ENCODE assay signal across 20 cellular contexts in the genomic region with DNA sequence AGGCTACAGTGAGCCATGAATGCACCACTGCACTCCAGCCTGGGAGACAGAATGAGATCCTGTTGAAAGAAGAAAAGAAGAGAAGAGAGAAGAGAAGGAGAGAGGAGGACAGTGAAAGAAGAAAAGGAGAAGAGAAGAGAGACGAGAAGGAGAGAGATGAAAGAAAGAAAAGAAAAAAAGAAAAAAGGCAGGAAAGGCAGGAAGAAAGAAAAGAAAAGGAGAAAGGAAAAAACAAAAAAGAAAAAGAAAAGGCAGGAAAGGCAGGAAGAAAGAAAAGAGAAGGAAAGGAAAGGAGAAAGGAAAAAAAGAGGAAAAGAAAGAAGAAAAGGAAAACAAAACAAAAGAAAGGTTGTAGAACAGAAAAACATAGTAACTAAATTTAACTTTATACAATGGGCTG. TPM values are rescaled to one million over a fixed set of nuclear protein-coding genes. Genes with fewer than 3 reads are reported as not detected.
DNase-seq lines count a peak whose midpoint lies in the region; ATAC-seq, FAIRE-seq and TF ChIP-seq lines count a peak whose summit lies in the region.
"Had no signal": no experiment of that assay in that cellular context is flagged by ENCODE, and none has a peak within 500 bp of the region (broad histone marks: within the 10 kb centered on the region; RNA-seq: fewer than 3 reads in every experiment).

No MANE protein-coding gene starts in this region.

- POLR2A ChIA-PET in CD8-positive, alpha-beta T cell (lab: Charles Lee): no interaction called here
- POLR2A ChIA-PET in GM12878 (lab: Charles Lee): no interaction called here
- POLR2A ChIA-PET in naive thymus-derived CD4-positive, alpha-beta T cell (lab: Charles Lee): no interaction called here

- H3K4me1 Mint-ChIP-seq in activated naive CD4-positive, alpha-beta T cell treated with anti-CD3 and anti-CD28 coated beads, Interleukin-2, amount 50 U/mL, for 24 hours: peaks cover 85% of the 10 kb centered on the region
- peaks cover 77% of the 10 kb centered on the region for H3K4me1 Mint-ChIP-seq in CD8-positive, alpha-beta T cell (ENCODE audit: low read depth)
- H3K4me1 Mint-ChIP-seq in naive thymus-derived CD4-positive, alpha-beta T cell: peaks cover 23 to 86% (median 75%) of the 10 kb centered on the region in 7 donors
- peaks cover 47% of the 10 kb centered on the region for H3K4me1 Mint-ChIP-seq in glutamatergic neuron (ENCODE audit: low read depth, unreplicated experiment)

- peak; percentile 40 for TF ChIP-seq CTCF in CD8-positive, alpha-beta T cell (IDR thresholded peaks at IDR 0.05)
- no peak for TF ChIP-seq CTCF in GM12878 (IDR thresholded peaks at IDR 0.05 in 2 of 3, conservative IDR thresholded peaks at IDR 0.05 in 1 of 3; ENCODE audit: control insufficient read depth in 2 of 3, extremely low read depth in 1 of 3, insufficient read depth in 1 of 3, low read depth in 3 of 3, low read length in 3 of 3)
- no peak for TF ChIP-seq CTCF in glutamatergic neuron (IDR thresholded peaks at IDR 0.05; ENCODE audit: partially characterized antibody, unreplicated experiment)
- no peak for TF ChIP-seq CTCF in transverse colon (IDR thresholded peaks at IDR 0.05)

- TF ChIP-seq RAD21 in GM12878 (IDR thresholded peaks at IDR 0.05; ENCODE audit: insufficient read depth, low read depth, low read length): no peak

- FAIRE-seq in GM12878 (lab: Jason Lieb, UNC): no peak
- FAIRE-seq: A549, HTR-8/SVneo had no signal

- no TSS peak for BruUV-seq in GM12878 (replicated peaks; lab: Mats Ljungman, UMichigan)

- H3K27ac ChIP-seq in CD8-positive, alpha-beta T cell (ENCODE audit: low read depth, low read length): no peak overlapping the region
- H3K27ac ChIP-seq in GM12878 (ENCODE audit: control insufficient read depth, insufficient read depth) (no peak overlapping the region), transverse colon (no peak overlapping the region)
- no peak overlapping the region for H3K27ac ChIP-seq in naive thymus-derived CD4-positive, alpha-beta T cell (ENCODE audit: low read depth, low read length)
- H3K27ac ChIP-seq: A549, BLaER1, SJCRH30 had no signal

- CTCF ChIA-PET in CD8-positive, alpha-beta T cell (lab: Charles Lee): no interaction called here
- CTCF ChIA-PET in GM12878 (lab: Yijun Ruan, JAX): no interaction called here
- CTCF ChIA-PET in naive thymus-derived CD4-positive, alpha-beta T cell (lab: Charles Lee): no interaction called here

- H3K36me3 Mint-ChIP-seq in activated naive CD4-positive, alpha-beta T cell treated with anti-CD3 and anti-CD28 coated beads, Interleukin-2, amount 50 U/mL, for 24 hours: peaks cover 5% of the 10 kb centered on the region
- H3K36me3 Mint-ChIP-seq in CD8-positive, alpha-beta T cell: no peaks in the 10 kb centered on the region
- peaks cover 0 to 12% (median 11%) of the 10 kb centered on the region in 5 donors for H3K36me3 Mint-ChIP-seq in naive thymus-derived CD4-positive, alpha-beta T cell
- peaks cover 12% of the 10 kb centered on the region for H3K36me3 Mint-ChIP-seq in glutamatergic neuron (ENCODE audit: unreplicated experiment)

- H3K79me2 ChIP-seq in GM12878 (ENCODE audit: control insufficient read depth, insufficient read depth, low read length): peaks cover 39% of the 10 kb centered on the region

- no peak overlapping the region for H3K4me3 Mint-ChIP-seq in activated naive CD4-positive, alpha-beta T cell treated with anti-CD3 and anti-CD28 coated beads, Interleukin-2, amount 50 U/mL, for 24 hours
- H3K4me3 Mint-ChIP-seq in CD8-positive, alpha-beta T cell: no peak overlapping the region
- H3K4me3 Mint-ChIP-seq in naive thymus-derived CD4-positive, alpha-beta T cell: peak overlapping the region in 3 of 10 donors; percentile 9 to 32 (median 9)
- H3K4me3 Mint-ChIP-seq in glutamatergic neuron (ENCODE audit: unreplicated experiment): no peak overlapping the region

- no peak for TF ChIP-seq EP300 in GM12878 (IDR thresholded peaks at IDR 0.05; ENCODE audit: borderline replicate concordance in 1 of 2, control insufficient read depth in 1 of 2, low read depth in 2 of 2, low read length in 2 of 2)
- no peak for TF ChIP-seq EP300 in transverse colon (IDR thresholded peaks at IDR 0.05; ENCODE audit: low read depth)

- no peaks in the 10 kb centered on the region for H3K9me3 ChIP-seq in CD8-positive, alpha-beta T cell (ENCODE audit: low read length)
- H3K9me3 ChIP-seq in GM12878 (replicated peaks; ENCODE audit: control insufficient read depth, insufficient read depth, low read length): no peaks in the 10 kb centered on the region
- H3K9me3 ChIP-seq in naive thymus-derived CD4-positive, alpha-beta T cell (ENCODE audit: control insufficient read depth in 2 of 3, low read length in 3 of 3): no peaks in the 10 kb centered on the region
- H3K9me3 ChIP-seq in transverse colon: no peaks in the 10 kb centered on the region

- DNase-seq in activated naive CD4-positive, alpha-beta T cell (lab: John Stamatoyannopoulos, UW): no peak
- no peak for DNase-seq in CD8-positive, alpha-beta T cell
- DNase-seq in GM12878 (ENCODE audit: low read depth, low spot score) (no peak), glutamatergic neuron (no peak), transverse colon (no peak), left ventricle myocardium superior (no peak)
- DNase-seq in naive thymus-derived CD4-positive, alpha-beta T cell: no peak
- DNase-seq: DMS79, IMR-90, Karpas-422, MG63, NCI-H1092, NCI-H2081 treated with DMSO at 0.1 percent for 48 hours, SJCRH30 had no signal

- H3K9ac ChIP-seq in GM12878 (ENCODE audit: control insufficient read depth, insufficient read depth, low read length): no peak overlapping the region
- H3K9ac ChIP-seq: BLaER1 had no signal

- TF ChIP-seq POLR2A in GM12878 (IDR thresholded peaks at IDR 0.05; ENCODE audit: low read depth, low read length) (no peak), transverse colon (IDR thresholded peaks at IDR 0.05) (no peak)

- ATAC-seq in CD8-positive, alpha-beta T cell: no peak
- ATAC-seq in GM12878 (no peak), left ventricle myocardium superior (no peak)
- no peak for ATAC-seq in naive thymus-derived CD4-positive, alpha-beta T cell
- ATAC-seq: A549, Panc1 had no signal

- H3K27ac Mint-ChIP-seq in activated naive CD4-positive, alpha-beta T cell treated with anti-CD3 and anti-CD28 coated beads, Interleukin-2, amount 50 U/mL, for 24 hours: peak overlapping the region; percentile 20
- H3K27ac Mint-ChIP-seq in CD8-positive, alpha-beta T cell: peak overlapping the region; percentile 41
- peak overlapping the region in 7 of 9 donors; percentile 2 to 65 (median 37) for H3K27ac Mint-ChIP-seq in naive thymus-derived CD4-positive, alpha-beta T cell
- H3K27ac Mint-ChIP-seq in glutamatergic neuron (ENCODE audit: unreplicated experiment): no peak overlapping the region

- H3K4me2 ChIP-seq in GM12878 (ENCODE audit: control insufficient read depth, insufficient read depth): no peak overlapping the region
- H3K4me2 ChIP-seq: A549 had no signal

- H2AFZ ChIP-seq in GM12878 (ENCODE audit: control insufficient read depth, low read depth, low read length): no peak overlapping the region

- in situ Hi-C loops in GM12878 (cut with MboI): no loop called here
- in situ Hi-C loops in transverse colon (cut with MboI; ENCODE audit: low pct_ligation_motif_present in 1 of 4, low pct_unique_long_range_greater_than_20kb in 1 of 4, low sequenced_read_pairs in 3 of 4): no loop called here

- no peaks in the 10 kb centered on the region; the same call in 1 of the 2 replicates for H4K20me1 ChIP-seq in GM12878 (ENCODE audit: control insufficient read depth, insufficient read depth)

- no peaks in the 10 kb centered on the region for H3K9me3 Mint-ChIP-seq in activated naive CD4-positive, alpha-beta T cell treated with anti-CD3 and anti-CD28 coated beads, Interleukin-2, amount 50 U/mL, for 24 hours
- H3K9me3 Mint-ChIP-seq in CD8-positive, alpha-beta T cell: no peaks in the 10 kb centered on the region
- peaks cover 0 to 9% (median 2%) of the 10 kb centered on the region in 11 donors for H3K9me3 Mint-ChIP-seq in naive thymus-derived CD4-positive, alpha-beta T cell
- peaks cover 5% of the 10 kb centered on the region for H3K9me3 Mint-ChIP-seq in glutamatergic neuron (ENCODE audit: unreplicated experiment)

- no peaks in the 10 kb centered on the region for H3K27me3 Mint-ChIP-seq in activated naive CD4-positive, alpha-beta T cell treated with anti-CD3 and anti-CD28 coated beads, Interleukin-2, amount 50 U/mL, for 24 hours
- no peaks in the 10 kb centered on the region for H3K27me3 Mint-ChIP-seq in CD8-positive, alpha-beta T cell (ENCODE audit: low read depth)
- H3K27me3 Mint-ChIP-seq in naive thymus-derived CD4-positive, alpha-beta T cell: no peaks in the 10 kb centered on the region
- H3K27me3 Mint-ChIP-seq in glutamatergic neuron (ENCODE audit: unreplicated experiment): peaks cover 2% of the 10 kb centered on the region

- RAD21 ChIA-PET in GM12878 (lab: Charles Lee; ENCODE audit: unreplicated experiment): no interaction called here

- H3K4me3 ChIP-seq in CD8-positive, alpha-beta T cell (ENCODE audit: low read depth, low read length): no peak overlapping the region
- H3K4me3 ChIP-seq in GM12878 (no peak overlapping the region), transverse colon (no peak overlapping the region)
- H3K4me3 ChIP-seq in naive thymus-derived CD4-positive, alpha-beta T cell (ENCODE audit: low read length): no peak overlapping the region
- H3K4me3 ChIP-seq: A549, BLaER1, HAP-1, MG63, SJCRH30 had no signal

- SMC1A ChIA-PET in GM12878 (lab: Charles Lee; ENCODE audit: uncharacterized antibody, unreplicated experiment): no interaction called here

- H3K27me3 ChIP-seq in CD8-positive, alpha-beta T cell (ENCODE audit: insufficient read depth, low read length): no peaks in the 10 kb centered on the region
- H3K27me3 ChIP-seq in GM12878 (replicated peaks in 1 of 2; ENCODE audit: control insufficient read depth in 2 of 2, insufficient read depth in 2 of 2, low read length in 1 of 2) (no peaks in the 10 kb centered on the region), transverse colon (no peaks in the 10 kb centered on the region)
- no peaks in the 10 kb centered on the region for H3K27me3 ChIP-seq in naive thymus-derived CD4-positive, alpha-beta T cell (ENCODE audit: control insufficient read depth in 2 of 2, insufficient read depth in 2 of 2, low read length in 2 of 2)
- H3K27me3 ChIP-seq: BLaER1, MG63, SJCRH30 had no signal

- intact Hi-C loops in CD8-positive, alpha-beta T cell (cut with DNase I, micrococcal nuclease): no loop called here
- intact Hi-C loops in GM12878 (cut with micrococcal nuclease; ENCODE audit: unreplicated experiment): no loop called here
- intact Hi-C loops in naive thymus-derived CD4-positive, alpha-beta T cell (cut with micrococcal nuclease): no loop called here
- intact Hi-C loops in transverse colon (cut with DNase I; ENCODE audit: low total_unique reads): no loop called here
- intact Hi-C loops in left ventricle myocardium superior (cut with micrococcal nuclease): no loop called here

- H3K36me3 ChIP-seq in CD8-positive, alpha-beta T cell (ENCODE audit: insufficient read depth, low read length): no peaks in the 10 kb centered on the region
- peaks cover 0 to under 1% of the 10 kb centered on the region in 2 experiments; a peak in 1 of 4 replicates for H3K36me3 ChIP-seq in GM12878 (ENCODE audit: control insufficient read depth in 2 of 2, insufficient read depth in 2 of 2, low read length in 1 of 2)
- H3K36me3 ChIP-seq in naive thymus-derived CD4-positive, alpha-beta T cell (ENCODE audit: control insufficient read depth in 2 of 3, insufficient read depth in 3 of 3, low read length in 3 of 3): no peaks in the 10 kb centered on the region
- H3K36me3 ChIP-seq in transverse colon: no peaks in the 10 kb centered on the region

- peaks cover 14% of the 10 kb centered on the region for H3K4me1 ChIP-seq in CD8-positive, alpha-beta T cell (ENCODE audit: insufficient read depth, low read length)
- H3K4me1 ChIP-seq in GM12878 (ENCODE audit: control insufficient read depth, insufficient read depth, low read length): peaks cover 10% of the 10 kb centered on the region
- peaks cover 2 to 11% of the 10 kb centered on the region in 2 donors for H3K4me1 ChIP-seq in naive thymus-derived CD4-positive, alpha-beta T cell (ENCODE audit: control insufficient read depth in 2 of 2, insufficient read depth in 2 of 2, low read length in 2 of 2)
- H3K4me1 ChIP-seq in transverse colon: peaks cover 0 to 38% (median 7%) of the 10 kb centered on the region in 4 donors
- H3K4me1 ChIP-seq: A549, HAP-1, SJCRH30 had no signal

- WGBS in GM12878 (ENCODE audit: insufficient coverage, insufficient replicate concordance, low lambda C conversion rate, missing lambda C conversion rate): 50% methylated on average over 1 of the region's 1 CpG
- 100% methylated on average over 1 of the region's 1 CpG for WGBS in transverse colon (ENCODE audit: low coverage in 1 of 2), 2 donors

RNA-seq across cellular contexts. Expression of gene CAMSAP1, which starts 14.2 kb away (rescaled TPM):
- total RNA-seq in CD8-positive, alpha-beta T cell: 10 to 100 TPM; 16.4 to 20.8 TPM
- 51.7 and 56.6 TPM in 2 replicates for total RNA-seq in GM12878 (2013; cell fraction: nucleolus; rRNA removed)
- 16.5 and 16.6 TPM in 2 replicates for total RNA-seq in GM12878 (2014; rRNA removed)
- 12.2 and 12.3 TPM in 2 replicates for total RNA-seq in GM12878 (2014; rRNA removed; fragmentation: Illumina TruSeq; extraction: Trizol)
- 24.7 and 32.8 TPM in 2 replicates for total RNA-seq in GM12878 (2021)
- polyA plus RNA-seq in GM12878 (2011; ENCODE audit: low read depth): 4.8 TPM
- 5.3 and 5.9 TPM in 2 replicates for polyA plus RNA-seq in GM12878 (2011; rRNA removed)
- polyA plus RNA-seq in GM12878 (2011; cell fraction: cytosol; rRNA removed): 6.6 and 6.9 TPM in 2 replicates
- 7.5 and 11.6 TPM in 2 replicates for polyA plus RNA-seq in GM12878 (2011; cell fraction: nucleus; rRNA removed)
- polyA plus RNA-seq in GM12878 (2012): 7.4 and 7.8 TPM in 2 replicates
- polyA plus RNA-seq in GM12878 (2014; fragmentation: Illumina TruSeq; extraction: Trizol): 8.0 and 10.1 TPM in 2 replicates
- 1 to 10 TPM; 1.8 to 2.0 TPM for polyA plus RNA-seq in GM12878 (2014; fragmentation: Nextera tagmentation; extraction: Ambion mirVana)
- polyA plus RNA-seq in GM12878 (2014; rRNA removed): 10.3 and 12.5 TPM in 2 replicates
- 1 to 10 TPM; 1.4 to 4.2 TPM for polyA plus RNA-seq in GM12878 (2016; fragmentation: Nextera tagmentation; extraction: Ambion mirVana)
- 14.8 and 15.3 TPM in 2 replicates for polyA minus RNA-seq in GM12878 (2011; rRNA and poly(A)+ RNA removed)
- 48.7 and 58.5 TPM in 2 replicates for polyA minus RNA-seq in GM12878 (2011; cell fraction: cytosol; rRNA and poly(A)+ RNA removed)
- polyA minus RNA-seq in GM12878 (2011; cell fraction: nucleus; rRNA and poly(A)+ RNA removed): 5.9 and 9.1 TPM in 2 replicates
- total RNA-seq in naive thymus-derived CD4-positive, alpha-beta T cell: 10 to 100 TPM; 16.4 to 34.3 (median 23.6) TPM
- 1 to 10 TPM in 1 of 2 donors, under 1 TPM in 1; 0.65 to 4.0 TPM for polyA plus RNA-seq in naive thymus-derived CD4-positive, alpha-beta T cell
- 150 TPM for total RNA-seq in glutamatergic neuron (ENCODE audit: unreplicated experiment)
- 10 to 100 TPM; 17.3 to 88.0 (median 23.8) TPM for total RNA-seq in transverse colon
- total RNA-seq in left ventricle myocardium superior: 20.4 TPM
